ENCODE assay signal across 16 cellular contexts in the genomic region with DNA sequence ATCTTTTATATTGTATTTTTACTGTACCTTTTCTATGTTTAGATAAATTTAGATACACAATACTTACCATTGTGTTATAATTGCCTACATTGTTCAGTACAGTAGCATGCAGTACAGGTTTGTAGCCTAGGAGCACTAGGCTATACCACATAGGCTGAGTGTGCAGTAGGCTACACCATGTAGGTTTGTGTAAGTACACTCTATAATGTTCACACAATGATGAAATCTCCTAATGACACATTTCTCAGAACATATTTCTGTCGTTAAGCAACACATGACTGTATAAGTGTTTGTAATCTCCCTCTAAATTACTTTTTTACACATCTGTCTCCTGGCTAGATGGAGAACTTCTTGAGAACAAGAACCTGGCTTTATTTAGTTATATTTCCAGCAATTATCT. TPM values are rescaled to one million over a fixed set of nuclear protein-coding genes. Genes with fewer than 3 reads are reported as not detected.
DNase-seq lines count a peak whose midpoint lies in the region; ATAC-seq and TF ChIP-seq lines count a peak whose summit lies in the region.
"Had no signal": no experiment of that assay in that cellular context is flagged by ENCODE, and none has a peak within 500 bp of the region (broad histone marks: within the 10 kb centered on the region; RNA-seq: fewer than 3 reads in every experiment).

No MANE protein-coding gene starts in this region.

- no peak overlapping the region for H3K27ac ChIP-seq in upper lobe of right lung
- H3K27ac ChIP-seq: BLaER1, GM23248 had no signal

- ATAC-seq in upper lobe of right lung: peak; percentile 43
- ATAC-seq: GM12878, HepG2 had no signal

- H3K9me3 ChIP-seq in upper lobe of right lung: peaks cover 7% of the 10 kb centered on the region

- no peaks in the 10 kb centered on the region for H3K4me1 ChIP-seq in upper lobe of right lung
- H3K4me1 ChIP-seq: BLaER1 had no signal

- H3K4me3 ChIP-seq in fibroblast of villous mesenchyme (ENCODE audit: low read depth, low read length): no peak overlapping the region
- no peak overlapping the region for H3K4me3 ChIP-seq in upper lobe of right lung
- H3K4me3 ChIP-seq: BLaER1, GM12878, GM23248, HAP-1 had no signal

- H3K27me3 ChIP-seq in upper lobe of right lung: no peaks in the 10 kb centered on the region
- H3K27me3 ChIP-seq: BLaER1 had no signal

- peak; percentile 16 for DNase-seq in EH (ENCODE audit: low read depth)
- peak; percentile 61 for DNase-seq in amniotic epithelial cell (ENCODE audit: low read depth)
- DNase-seq in fibroblast of villous mesenchyme (ENCODE audit: low read depth): peak; percentile 26
- DNase-seq in upper lobe of right lung: no peak
- no peak for DNase-seq in UCSD-AML1 (lab: John Stamatoyannopoulos, UW; ENCODE audit: unreplicated experiment)
- DNase-seq in cardiac septum (ENCODE audit: low spot score): no peak
- no peak for DNase-seq in activated naive CD4-positive, alpha-beta T cell treated with Interleukin-2 at 50 U/mL for 16 hours
- DNase-seq: 8988T; CD4-positive, alpha-beta memory T cell; DMS79 treated with DMSO at 0.1 percent for 48 hours; EL; GM23248 had no signal

- intact Hi-C loops in upper lobe of right lung (cut with DNase I) (no loop called here), cardiac septum (cut with DNase I) (no loop called here)

- no peak for TF ChIP-seq CTCF in fibroblast of villous mesenchyme (IDR thresholded peaks at IDR 0.05; ENCODE audit: insufficient read depth, low read depth, low read length)
- no peak for TF ChIP-seq CTCF in upper lobe of right lung (IDR thresholded peaks at IDR 0.05)

- H3K36me3 ChIP-seq in upper lobe of right lung: no peaks in the 10 kb centered on the region
- H3K36me3 ChIP-seq: BLaER1, HAP-1 had no signal

RNA-seq across cellular contexts. Expression of gene UCHL1, which starts 40.3 kb away (rescaled TPM):
- total RNA-seq in fibroblast of villous mesenchyme: 488 and 579 TPM in 2 replicates
- total RNA-seq in upper lobe of right lung: 7.2 TPM
- 76.8 TPM for total RNA-seq in cardiac septum
- total RNA-seq: HepG2 had no signal

Comparison
In these comparisons a context has a peak if more than half of its experiments do, and no peak if none do; other contexts are left out.
1. DNase-seq: peak in EH (single experiment), amniotic epithelial cell (single experiment) and fibroblast of villous mesenchyme (single experiment); none in upper lobe of right lung (single experiment), UCSD-AML1 (single experiment), cardiac septum (single experiment) and activated naive CD4-positive, alpha-beta T cell treated with Interleukin-2 at 50 U/mL for 16 hours (single experiment).